10 cellular contexts compared by ENCODE assay signal in genomic region chr12:76143343-76144252, GRCh38. TPM values are rescaled to one million over a fixed set of nuclear protein-coding genes. Genes with fewer than 3 reads are reported as not detected.
DNase-seq lines count a peak whose midpoint lies in the region; ATAC-seq and TF ChIP-seq lines count a peak whose summit lies in the region.
"Had no signal": no experiment of that assay in that cellular context is flagged by ENCODE, and none has a peak within 500 bp of the region (broad histone marks: within the 10 kb centered on the region; RNA-seq: fewer than 3 reads in every experiment).

No MANE protein-coding gene starts in this region.

- H3K27ac Mint-ChIP-seq in activated naive CD4-positive, alpha-beta T cell treated with anti-CD3 and anti-CD28 coated beads for 36 hours, result no peak overlapping the region

- no peak overlapping the region for H3K4me3 Mint-ChIP-seq in activated naive CD4-positive, alpha-beta T cell treated with anti-CD3 and anti-CD28 coated beads for 36 hours
- H3K4me3 Mint-ChIP-seq: neural crest cell had no signal

- no peak for TF ChIP-seq CTCF in GM10266 (IDR thresholded peaks at IDR 0.05; ENCODE audit: control insufficient read depth, insufficient read depth, low read depth, missing control alignments)

- no peaks in the 10 kb centered on the region for H3K27me3 Mint-ChIP-seq in activated naive CD4-positive, alpha-beta T cell treated with anti-CD3 and anti-CD28 coated beads for 36 hours (ENCODE audit: low read depth)

- peak; percentile 31 for DNase-seq in GM10266 (ENCODE audit: extremely low spot score)
- DNase-seq in activated naive CD4-positive, alpha-beta T cell treated with anti-CD3 and anti-CD28 coated beads for 36 hours, result peak; percentile 39
- DNase-seq in SKM-1 treated with dmso at 0.1 percent for 144 hours (lab: John Stamatoyannopoulos, UW; ENCODE audit: unreplicated experiment), result no peak
- DNase-seq in AG08396 (ENCODE audit: low spot score), result no peak
- DNase-seq in DMS 273 treated with DMSO at 0.1 percent for 48 hours (lab: John Stamatoyannopoulos, UW), result no peak
- no peak for DNase-seq in HuH-7 (ENCODE audit: low spot score)
- DNase-seq: NCI-H1436 treated with DMSO at 0.1 percent for 48 hours had no signal

- H3K36me3 Mint-ChIP-seq in activated naive CD4-positive, alpha-beta T cell treated with anti-CD3 and anti-CD28 coated beads for 36 hours (ENCODE audit: low read depth), result no peaks in the 10 kb centered on the region

- CTCF ChIA-PET in activated naive CD4-positive, alpha-beta T cell treated with anti-CD3 and anti-CD28 coated beads for 36 hours (lab: Charles Lee), result interaction anchor here (1.5 kb wide), 1 partner anchor 12 kb away, joined by 4 read pairs; no protein-coding TSS in a partner anchor

- H3K9me3 Mint-ChIP-seq in activated naive CD4-positive, alpha-beta T cell treated with anti-CD3 and anti-CD28 coated beads for 36 hours, result no peaks in the 10 kb centered on the region
- H3K9me3 Mint-ChIP-seq: neural crest cell had no signal

- peaks cover 19% of the 10 kb centered on the region for H3K4me1 Mint-ChIP-seq in activated naive CD4-positive, alpha-beta T cell treated with anti-CD3 and anti-CD28 coated beads for 36 hours (ENCODE audit: low read depth)
- H3K4me1 Mint-ChIP-seq: neural crest cell had no signal

- intact Hi-C loops in activated naive CD4-positive, alpha-beta T cell treated with anti-CD3 and anti-CD28 coated beads for 36 hours (cut with micrococcal nuclease), result loop anchor here (2.0 kb wide), 1 partner anchor 59 kb away; the partner anchor contains the start of gene NAP1L1

- peak; percentile 97 for ATAC-seq in GM19438 (IDR thresholded peaks at IDR 0.05; ENCODE audit: low read depth, unreplicated experiment)
- ATAC-seq in HG03103 (IDR thresholded peaks at IDR 0.05; ENCODE audit: low read depth, unreplicated experiment), result peak; percentile 97

RNA-seq across cellular contexts. Expression of gene NAP1L1, which starts 59.1 kb away (rescaled TPM):
- 1,000 to 10,000 TPM; 1,078 to 1,092 TPM for total RNA-seq in activated naive CD4-positive, alpha-beta T cell treated with anti-CD3 and anti-CD28 coated beads for 36 hours

Comparison
In these comparisons a context has a peak if more than half of its experiments do, and no peak if none do; other contexts are left out.
1. DNase-seq: peak in GM10266 (single experiment) and activated naive CD4-positive, alpha-beta T cell treated with anti-CD3 and anti-CD28 coated beads for 36 hours (single experiment); none in SKM-1 treated with dmso at 0.1 percent for 144 hours (single experiment), AG08396 (single experiment), DMS 273 treated with DMSO at 0.1 percent for 48 hours (single experiment) and HuH-7 (single experiment).